ENCODE assay signal across 21 cellular contexts in the genomic region with DNA sequence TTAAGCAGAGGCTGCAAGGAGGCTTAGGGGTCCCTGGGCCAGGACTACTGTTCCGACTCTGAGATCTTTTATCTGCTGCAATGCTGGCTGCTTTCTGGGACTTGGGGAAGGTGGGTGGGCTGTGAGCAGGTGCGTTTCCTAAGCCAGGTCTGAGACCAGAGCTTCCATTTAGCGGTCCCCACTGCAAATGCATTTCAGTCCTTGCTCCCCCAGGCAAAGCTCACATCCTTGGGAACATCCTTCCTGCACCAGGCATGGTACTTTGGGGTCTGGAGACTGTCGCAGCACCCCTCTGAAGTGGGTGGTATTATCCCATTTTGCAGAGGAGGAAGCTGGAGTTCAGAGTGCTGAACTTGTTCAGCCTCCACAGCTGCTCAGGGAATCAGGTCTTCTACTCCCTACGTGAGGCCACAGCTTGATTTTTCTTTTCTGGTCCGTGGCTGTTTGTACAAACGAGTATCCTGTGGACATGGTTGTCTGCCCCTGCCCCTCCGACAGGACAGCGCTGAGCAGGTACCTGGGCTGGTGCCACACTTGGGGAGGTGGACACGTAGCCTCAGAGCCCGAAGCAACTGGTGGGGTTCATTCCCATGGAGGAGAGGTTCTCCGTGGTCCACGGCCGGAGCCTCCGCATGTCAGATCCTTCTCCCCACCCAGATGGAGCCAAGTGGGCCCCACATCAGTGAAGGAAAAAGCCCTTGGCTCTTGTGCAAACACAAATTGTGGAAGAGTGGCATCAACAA. TPM values are rescaled to one million over a fixed set of nuclear protein-coding genes. Genes with fewer than 3 reads are reported as not detected.
DNase-seq lines count a peak whose midpoint lies in the region; ATAC-seq and TF ChIP-seq lines count a peak whose summit lies in the region.
"Had no signal": no experiment of that assay in that cellular context is flagged by ENCODE, and none has a peak within 500 bp of the region (broad histone marks: within the 10 kb centered on the region; RNA-seq: fewer than 3 reads in every experiment).

No MANE protein-coding gene starts in this region.

- TF ChIP-seq CTCF in heart left ventricle (IDR thresholded peaks at IDR 0.05) (no peak), esophagus muscularis mucosa (IDR thresholded peaks at IDR 0.05) (no peak), uterus (IDR thresholded peaks at IDR 0.05) (no peak)

- H2BK120ac ChIP-seq in trophoblast cell (ENCODE audit: insufficient read depth, low read length, poor library complexity): no peak overlapping the region

- no peaks in the 10 kb centered on the region for H3K9me3 ChIP-seq in heart left ventricle
- H3K9me3 ChIP-seq in esophagus muscularis mucosa: no peaks in the 10 kb centered on the region
- H3K9me3 ChIP-seq in trophoblast cell (ENCODE audit: insufficient read depth, low read depth, low read length): no peaks in the 10 kb centered on the region
- H3K9me3 ChIP-seq in uterus: no peaks in the 10 kb centered on the region

- H4K91ac ChIP-seq in trophoblast cell (ENCODE audit: low read depth, low read length): no peak overlapping the region

- H3K4ac ChIP-seq in trophoblast cell (ENCODE audit: low read depth, low read length): peak overlapping the region; percentile 6

- TF ChIP-seq EP300 in esophagus muscularis mucosa (IDR thresholded peaks at IDR 0.05): no peak

- intact Hi-C loops in heart left ventricle (cut with DNase I): loop anchor here in 1 of 10 donors (10.0 kb wide), 1 partner anchor 46 kb away; no protein-coding TSS in a partner anchor
- intact Hi-C loops in Right ventricle myocardium inferior (cut with DNase I): no loop called here
- intact Hi-C loops in esophagus muscularis mucosa (cut with DNase I): no loop called here
- intact Hi-C loops in uterus (cut with DNase I; ENCODE audit: low total_unique reads): no loop called here

- H3K23ac ChIP-seq in trophoblast cell (ENCODE audit: low read length): no peak overlapping the region

- H2AFZ ChIP-seq in trophoblast cell (ENCODE audit: insufficient read depth, low read length, poor library complexity): no peak overlapping the region
- H2AFZ ChIP-seq: GM23248 had no signal

- ATAC-seq in heart left ventricle (no peak), Right ventricle myocardium inferior (no peak)
- no peak for ATAC-seq in activated CD8-positive, alpha-beta T cell treated with anti-CD3 and anti-CD28 coated beads, Interleukin-2, amount 10 ng/mL, durations not matched to agents 7 days and 5 days
- ATAC-seq: activated T-cell treated with anti-CD3 and anti-CD28 coated beads, Interleukin-2, amount 50 U/mL, for 4 hours had no signal

- peaks cover 24% of the 10 kb centered on the region for H3K4me1 Mint-ChIP-seq in activated CD8-positive, alpha-beta T cell treated with anti-CD3 and anti-CD28 coated beads, Interleukin-2, amount 10 ng/mL, durations not matched to agents 7 days and 5 days (ENCODE audit: low read depth)

- H2BK5ac ChIP-seq in trophoblast cell (ENCODE audit: low read depth, low read length, poor library complexity): no peak overlapping the region

- 77 to 81% (median 78%) methylated on average over 10 to 15 of the region's 15 CpGs for WGBS in heart left ventricle, 4 donors
- 73% methylated on average over 3 of the region's 15 CpGs for WGBS in esophagus muscularis mucosa
- no CpG with 5 or more reads among the region's 15 CpGs for WGBS in trophoblast cell (ENCODE audit: extremely low coverage, insufficient coverage, insufficient read length)

- no peaks in the 10 kb centered on the region for H3K27me3 Mint-ChIP-seq in activated CD8-positive, alpha-beta T cell treated with anti-CD3 and anti-CD28 coated beads, Interleukin-2, amount 10 ng/mL, durations not matched to agents 7 days and 5 days (ENCODE audit: low read depth)

- no peak overlapping the region for H3K14ac ChIP-seq in trophoblast cell (ENCODE audit: low read length)

- H3K18ac ChIP-seq in trophoblast cell (ENCODE audit: low read length): no peak overlapping the region

- no peak overlapping the region for H4K12ac ChIP-seq in trophoblast cell (ENCODE audit: low read depth, low read length)

- no peak for DNase-seq in heart left ventricle
- no peak for DNase-seq in Right ventricle myocardium inferior (ENCODE audit: missing footprints)
- DNase-seq in esophagus muscularis mucosa (ENCODE audit: extremely low spot score): no peak
- no peak for DNase-seq in trophoblast cell
- no peak for DNase-seq in uterus
- DNase-seq in activated CD8-positive, alpha-beta T cell treated with anti-CD3 and anti-CD28 coated beads, Interleukin-2, amount 10 ng/mL, durations not matched to agents 7 days and 5 days: no peak
- DNase-seq in DMS 273 (lab: John Stamatoyannopoulos, UW; ENCODE audit: unreplicated experiment): no peak
- DNase-seq in NK-92 treated with Interleukin-12 subunit alpha and Interleukin-12 subunit beta, amount 100 ng/mL, for 24 hours (lab: John Stamatoyannopoulos, UW): no peak
- DNase-seq: activated CD4-positive, CD25-positive, alpha-beta regulatory T cell treated with anti-CD3 and anti-CD28 coated beads, Interleukin-2, amount 50 U/mL, for 72 hours; activated CD8-positive, alpha-beta memory T cell treated with anti-CD3 and anti-CD28 coated beads for 24 hours; activated naive CD4-positive, alpha-beta T cell treated with Interleukin-2 at 50 U/mL for 16 hours; activated T-cell treated with anti-CD3 and anti-CD28 coated beads, Interleukin-2, amount 50 U/mL, for 4 hours; central memory CD4-positive, alpha-beta T cell; COR-L47; foreskin fibroblast; GM23248; NCI-H1048; NCI-H187; NCI-H748 treated with DMSO at 0.1 percent for 48 hours; SHP77; stimulated activated CD8-positive, alpha-beta memory T cell treated with anti-CD3 and anti-CD28 coated beads, Interleukin-4, amount 100 ng/mL, for 48 hours had no signal

- H3K27me3 ChIP-seq in heart left ventricle: no peaks in the 10 kb centered on the region
- no peaks in the 10 kb centered on the region for H3K27me3 ChIP-seq in esophagus muscularis mucosa
- no peaks in the 10 kb centered on the region for H3K27me3 ChIP-seq in trophoblast cell (ENCODE audit: insufficient read depth, low read length)
- H3K27me3 ChIP-seq in uterus: no peaks in the 10 kb centered on the region

- H3K4me1 ChIP-seq in heart left ventricle (peaks cover 2 to 100% (median 94%) of the 10 kb centered on the region in 12 donors), esophagus muscularis mucosa (peaks cover 99 to 100% (median 100%) of the 10 kb centered on the region in 4 donors), trophoblast cell (ENCODE audit: control insufficient read depth in 1 of 2, insufficient read depth in 2 of 2, low read length in 2 of 2) (peaks cover 7 to 16% of the 10 kb centered on the region in 2 experiments), uterus (peaks cover 15 to 26% of the 10 kb centered on the region in 2 donors)

- H3K27ac Mint-ChIP-seq in activated CD8-positive, alpha-beta T cell treated with anti-CD3 and anti-CD28 coated beads, Interleukin-2, amount 10 ng/mL, durations not matched to agents 7 days and 5 days: no peak overlapping the region

- no peak overlapping the region for H2BK12ac ChIP-seq in trophoblast cell (ENCODE audit: low read length)

- H3K79me1 ChIP-seq in trophoblast cell (ENCODE audit: low read length): no peaks in the 10 kb centered on the region

- H3K27ac ChIP-seq in heart left ventricle (peak overlapping the region in 9 of 12 donors; percentile 25 to 98 (median 65)), esophagus muscularis mucosa (replicated peaks in 1 of 4) (peak overlapping the region; percentile 34 to 81 (median 54)), trophoblast cell (ENCODE audit: low read depth, low read length) (no peak overlapping the region), uterus (peak overlapping the region; percentile 33 to 74)
- H3K27ac ChIP-seq: GM23248 had no signal

- CTCF ChIA-PET in activated CD8-positive, alpha-beta T cell treated with anti-CD3 and anti-CD28 coated beads, Interleukin-2, amount 10 ng/mL, durations not matched to agents 7 days and 5 days (lab: Charles Lee): no interaction called here

- no peak overlapping the region for H2AK5ac ChIP-seq in trophoblast cell (ENCODE audit: low read length)

- no peaks in the 10 kb centered on the region for H3K36me3 Mint-ChIP-seq in activated CD8-positive, alpha-beta T cell treated with anti-CD3 and anti-CD28 coated beads, Interleukin-2, amount 10 ng/mL, durations not matched to agents 7 days and 5 days (ENCODE audit: low read depth)

- no peak overlapping the region for H4K8ac ChIP-seq in trophoblast cell (ENCODE audit: low read depth, low read length)

- H3K79me2 ChIP-seq in trophoblast cell (ENCODE audit: control insufficient read depth, insufficient read depth, low read length, poor library complexity): peaks cover 54% of the 10 kb centered on the region

- no peak overlapping the region for H3K9ac ChIP-seq in trophoblast cell (ENCODE audit: low read length)
- H3K9ac ChIP-seq: GM23248 had no signal

- no peaks in the 10 kb centered on the region for H3K9me3 Mint-ChIP-seq in activated CD8-positive, alpha-beta T cell treated with anti-CD3 and anti-CD28 coated beads, Interleukin-2, amount 10 ng/mL, durations not matched to agents 7 days and 5 days (ENCODE audit: insufficient read depth)
- H3K9me3 Mint-ChIP-seq: activated T-cell treated with anti-CD3 and anti-CD28 coated beads, Interleukin-2, amount 50 U/mL, for 4 hours had no signal

- H3K4me3 Mint-ChIP-seq in activated CD8-positive, alpha-beta T cell treated with anti-CD3 and anti-CD28 coated beads, Interleukin-2, amount 10 ng/mL, durations not matched to agents 7 days and 5 days: no peak overlapping the region
- H3K4me3 Mint-ChIP-seq: activated T-cell treated with anti-CD3 and anti-CD28 coated beads, Interleukin-2, amount 50 U/mL, for 4 hours had no signal

- no peak overlapping the region for H3K4me2 ChIP-seq in trophoblast cell (ENCODE audit: low read length)

- TF ChIP-seq POLR2A in heart left ventricle (IDR thresholded peaks at IDR 0.05): no peak
- no peak for TF ChIP-seq POLR2A in esophagus muscularis mucosa (IDR thresholded peaks at IDR 0.05; ENCODE audit: low read depth)
- no peak for TF ChIP-seq POLR2A in uterus (IDR thresholded peaks at IDR 0.05)

- H3K4me3 ChIP-seq in heart left ventricle: no peak overlapping the region
- H3K4me3 ChIP-seq in esophagus muscularis mucosa: no peak overlapping the region
- no peak overlapping the region for H3K4me3 ChIP-seq in trophoblast cell (ENCODE audit: low read depth, low read length)
- no peak overlapping the region for H3K4me3 ChIP-seq in uterus
- H3K4me3 ChIP-seq: GM23248 had no signal

- POLR2A ChIA-PET in activated CD8-positive, alpha-beta T cell treated with anti-CD3 and anti-CD28 coated beads, Interleukin-2, amount 10 ng/mL, durations not matched to agents 7 days and 5 days (lab: Charles Lee): no interaction called here

- no peaks in the 10 kb centered on the region for H3K36me3 ChIP-seq in heart left ventricle
- H3K36me3 ChIP-seq in esophagus muscularis mucosa: no peaks in the 10 kb centered on the region
- peaks cover 17 to 29% of the 10 kb centered on the region in 2 experiments for H3K36me3 ChIP-seq in trophoblast cell (ENCODE audit: control insufficient read depth in 1 of 2, insufficient read depth in 2 of 2, low read length in 2 of 2)
- H3K36me3 ChIP-seq in uterus: no peaks in the 10 kb centered on the region

RNA-seq across cellular contexts. Expression of a gene that starts 20.0 kb away (rescaled TPM):
- total RNA-seq in heart left ventricle (10 to 100 TPM; 39.8 to 75.4 (median 50.5) TPM), Right ventricle myocardium inferior (48.8 TPM), esophagus muscularis mucosa (10 to 100 TPM; 48.7 to 87.2 (median 66.0) TPM), uterus (100 to 1,000 TPM in 1 of 4 donors, 10 to 100 TPM in 3; 18.7 to 188 (median 36.7) TPM)
- polyA plus RNA-seq in heart left ventricle: 10 to 100 TPM; 19.7 to 45.7 TPM
- 52.4 and 54.3 TPM in 2 replicates for polyA plus RNA-seq in trophoblast cell (2013)
- 10 to 100 TPM; 39.9 to 40.6 TPM for total RNA-seq in activated CD8-positive, alpha-beta T cell treated with anti-CD3 and anti-CD28 coated beads, Interleukin-2, amount 10 ng/mL, durations not matched to agents 7 days and 5 days
